In genomic region chrX:136487647-136488046, GRCh38 we compare ENCODE assay signal across 1 cellular context.
TF ChIP-seq lines count a peak whose summit lies in the region.

TSS of gene BRS3 (plus strand) at chrX:136487947. CDS start at chrX:136488115, 168 bp downstream.

TF ChIP-seq in WTC11, 78 proteins besides CTCF, POLR2A, EP300 and RAD21 (continued from another document):
- TF ChIP-seq ZSCAN18 (CRISPR knock-in tag; IDR thresholded peaks at IDR 0.05) (no peak), ZNF281 (CRISPR knock-in tag; IDR thresholded peaks at IDR 0.05) (no peak), ERG (CRISPR knock-in tag; IDR thresholded peaks at IDR 0.05) (no peak), FOXK1 (CRISPR knock-in tag; IDR thresholded peaks at IDR 0.05) (no peak), SP1 (CRISPR knock-in tag; conservative IDR thresholded peaks at IDR 0.05) (no peak), NR2C2 (CRISPR knock-in tag; IDR thresholded peaks at IDR 0.05) (no peak), NFYB (CRISPR knock-in tag; conservative IDR thresholded peaks at IDR 0.05; ENCODE audit: low read depth) (no peak), PRRX2 (CRISPR knock-in tag; IDR thresholded peaks at IDR 0.05) (no peak), ZNF512 (CRISPR knock-in tag; IDR thresholded peaks at IDR 0.05; ENCODE audit: borderline replicate concordance) (no peak)
- TF ChIP-seq, protein P1, sequence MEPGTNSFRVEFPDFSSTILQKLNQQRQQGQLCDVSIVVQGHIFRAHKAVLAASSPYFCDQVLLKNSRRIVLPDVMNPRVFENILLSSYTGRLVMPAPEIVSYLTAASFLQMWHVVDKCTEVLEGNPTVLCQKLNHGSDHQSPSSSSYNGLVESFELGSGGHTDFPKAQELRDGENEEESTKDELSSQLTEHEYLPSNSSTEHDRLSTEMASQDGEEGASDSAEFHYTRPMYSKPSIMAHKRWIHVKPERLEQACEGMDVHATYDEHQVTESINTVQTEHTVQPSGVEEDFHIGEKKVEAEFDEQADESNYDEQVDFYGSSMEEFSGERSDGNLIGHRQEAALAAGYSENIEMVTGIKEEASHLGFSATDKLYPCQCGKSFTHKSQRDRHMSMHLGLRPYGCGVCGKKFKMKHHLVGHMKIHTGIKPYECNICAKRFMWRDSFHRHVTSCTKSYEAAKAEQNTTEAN (CRISPR knock-in tag; IDR thresholded peaks at IDR 0.05), result no peak
- TF ChIP-seq, protein P2, sequence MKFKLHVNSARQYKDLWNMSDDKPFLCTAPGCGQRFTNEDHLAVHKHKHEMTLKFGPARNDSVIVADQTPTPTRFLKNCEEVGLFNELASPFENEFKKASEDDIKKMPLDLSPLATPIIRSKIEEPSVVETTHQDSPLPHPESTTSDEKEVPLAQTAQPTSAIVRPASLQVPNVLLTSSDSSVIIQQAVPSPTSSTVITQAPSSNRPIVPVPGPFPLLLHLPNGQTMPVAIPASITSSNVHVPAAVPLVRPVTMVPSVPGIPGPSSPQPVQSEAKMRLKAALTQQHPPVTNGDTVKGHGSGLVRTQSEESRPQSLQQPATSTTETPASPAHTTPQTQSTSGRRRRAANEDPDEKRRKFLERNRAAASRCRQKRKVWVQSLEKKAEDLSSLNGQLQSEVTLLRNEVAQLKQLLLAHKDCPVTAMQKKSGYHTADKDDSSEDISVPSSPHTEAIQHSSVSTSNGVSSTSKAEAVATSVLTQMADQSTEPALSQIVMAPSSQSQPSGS (CRISPR knock-in tag; IDR thresholded peaks at IDR 0.05; ENCODE audit: borderline replicate concordance, low read depth), result no peak
- TF ChIP-seq, protein P3, sequence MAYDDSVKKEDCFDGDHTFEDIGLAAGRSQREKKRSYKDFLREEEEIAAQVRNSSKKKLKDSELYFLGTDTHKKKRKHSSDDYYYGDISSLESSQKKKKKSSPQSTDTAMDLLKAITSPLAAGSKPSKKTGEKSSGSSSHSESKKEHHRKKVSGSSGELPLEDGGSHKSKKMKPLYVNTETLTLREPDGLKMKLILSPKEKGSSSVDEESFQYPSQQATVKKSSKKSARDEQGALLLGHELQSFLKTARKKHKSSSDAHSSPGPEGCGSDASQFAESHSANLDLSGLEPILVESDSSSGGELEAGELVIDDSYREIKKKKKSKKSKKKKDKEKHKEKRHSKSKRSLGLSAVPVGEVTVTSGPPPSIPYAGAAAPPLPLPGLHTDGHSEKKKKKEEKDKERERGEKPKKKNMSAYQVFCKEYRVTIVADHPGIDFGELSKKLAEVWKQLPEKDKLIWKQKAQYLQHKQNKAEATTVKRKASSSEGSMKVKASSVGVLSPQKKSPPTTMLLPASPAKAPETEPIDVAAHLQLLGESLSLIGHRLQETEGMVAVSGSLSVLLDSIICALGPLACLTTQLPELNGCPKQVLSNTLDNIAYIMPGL (CRISPR knock-in tag; IDR thresholded peaks at IDR 0.05), result no peak
TF ChIP-seq in WTC11: peak in this region for 0.
